25 cellular contexts compared by ENCODE assay signal in the genomic region with DNA sequence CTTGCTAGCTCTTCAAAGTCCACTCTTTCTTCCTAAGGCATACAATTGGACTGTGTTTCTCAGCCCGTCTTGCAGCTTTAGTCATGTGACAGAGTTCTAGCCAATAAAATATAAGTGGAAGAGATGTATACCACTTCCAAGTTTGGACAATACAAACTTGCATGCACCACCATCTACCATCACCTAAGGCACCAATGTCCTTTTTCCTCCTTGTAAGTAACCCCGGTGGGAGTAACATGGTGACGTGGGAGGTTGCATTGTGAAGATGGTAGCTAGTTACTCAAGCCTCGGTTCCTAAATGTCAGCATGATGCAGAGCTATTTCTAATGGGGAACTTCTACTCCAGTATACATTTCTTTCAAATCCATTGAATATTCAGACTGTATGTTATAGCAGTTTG. TPM values are rescaled to one million over a fixed set of nuclear protein-coding genes. Genes with fewer than 3 reads are reported as not detected.
"Had no signal": no experiment of that assay in that cellular context is flagged by ENCODE, and none has a peak within 500 bp of the region (broad histone marks: within the 10 kb centered on the region; RNA-seq: fewer than 3 reads in every experiment).

No MANE protein-coding gene starts in this region.

- H3K27ac ChIP-seq: colonic mucosa, epithelial cell of prostate, foreskin keratinocyte, gastroesophageal sphincter, heart right ventricle, left lung, lower lobe of right lung had no signal

- ATAC-seq: effector memory CD8-positive, alpha-beta T cell; esophagus mucosa; foreskin keratinocyte; gastroesophageal sphincter; heart right ventricle; left cardiac atrium; left lung; left ventricle myocardium superior; lower lobe of right lung; mucosa of descending colon; naive thymus-derived CD8-positive, alpha-beta T cell had no signal

- H3K36me3 Mint-ChIP-seq: mesothelial cell of epicardium; naive B cell; naive thymus-derived CD8-positive, alpha-beta T cell had no signal

- H3K36me3 ChIP-seq: colonic mucosa, gastroesophageal sphincter, heart right ventricle, left lung, lower lobe of right lung had no signal

- H3K4me3 ChIP-seq: colonic mucosa, gastroesophageal sphincter, heart right ventricle, left lung, lower lobe of right lung, mucosa of descending colon had no signal

- H3K9me3 ChIP-seq: colonic mucosa, gastroesophageal sphincter, heart right ventricle, left lung, lower lobe of right lung, mucosa of descending colon had no signal

- H3K27me3 ChIP-seq: colonic mucosa, gastroesophageal sphincter had no signal

- H3K4me1 ChIP-seq: colonic mucosa, foreskin keratinocyte, lower lobe of right lung had no signal

- H3K9me3 Mint-ChIP-seq: dendritic cell treated with granulocyte-macrophage colony-stimulating factor and Interleukin-4, amounts not matched to agents 40 ng/mL and 50 ng/mL, for 4 days; endodermal cell; mesothelial cell of epicardium had no signal

- H3K4me3 Mint-ChIP-seq: dendritic cell treated with granulocyte-macrophage colony-stimulating factor and Interleukin-4, amounts not matched to agents 40 ng/mL and 50 ng/mL, for 4 days; effector memory CD8-positive, alpha-beta T cell; endodermal cell; mesothelial cell of epicardium; naive B cell; naive thymus-derived CD8-positive, alpha-beta T cell had no signal

- DNase-seq: colonic mucosa; cortex of kidney; effector CD8-positive, alpha-beta T cell; effector memory CD8-positive, alpha-beta T cell; endodermal cell; erythroblast; foreskin keratinocyte; head of caudate nucleus; heart right ventricle; hippocampal formation; left cardiac atrium; left lung; left ventricle myocardium superior; lower lobe of right lung; mesenchymal stem cell; mucosa of descending colon; naive B cell; naive thymus-derived CD8-positive, alpha-beta T cell had no signal

- H3K27ac Mint-ChIP-seq: dendritic cell treated with granulocyte-macrophage colony-stimulating factor and Interleukin-4, amounts not matched to agents 40 ng/mL and 50 ng/mL, for 4 days; effector memory CD8-positive, alpha-beta T cell; endodermal cell; mesothelial cell of epicardium; naive B cell; naive thymus-derived CD8-positive, alpha-beta T cell had no signal

RNA-seq across cellular contexts. Expression of gene CACNB2, which starts 5.3 kb away (rescaled TPM):
- total RNA-seq: foreskin keratinocyte; lung microvascular endothelial cell; myocyte; naive thymus-derived CD8-positive, alpha-beta T cell had no signal
